In genomic region chr17:17007891-17008290, GRCh38 we compare ENCODE assay signal across 13 cellular contexts. TPM values are rescaled to one million over a fixed set of nuclear protein-coding genes. Genes with fewer than 3 reads are reported as not detected.
A peak's percentile ranks its signal among the peaks of the same experiment; 100 is the strongest.
DNase-seq lines count a peak whose midpoint lies in the region; ATAC-seq, FAIRE-seq and TF ChIP-seq lines count a peak whose summit lies in the region.
"Not testable (repeated sequence)": the region's sequence is repeated elsewhere in the genome, so short reads cannot be mapped to it uniquely, and the experiment has no call there.
"Had no signal": no experiment of that assay in that cellular context is flagged by ENCODE, and none has a peak within 500 bp of the region (broad histone marks: within the 10 kb centered on the region; RNA-seq: fewer than 3 reads in every experiment).

No MANE protein-coding gene starts in this region.

- DNase-seq in NCI-H510A (lab: John Stamatoyannopoulos, UW) (peak; percentile 45), SHP77 (lab: John Stamatoyannopoulos, UW) (peak; percentile 63 to 71), kidney tubule cell (ENCODE audit: low spot score) (peak; percentile 33), upper lobe of right lung (peak; percentile 38)
- not testable (repeated sequence) for DNase-seq in K562 (ENCODE audit: extremely low read depth in 1 of 4, low spot score in 3 of 4)

- H3K4me3 ChIP-seq in BLaER1 treated with 17β-estradiol and CSF1 and Interleukin-3, amounts not matched to agents 10 nM and 100 nM; K562; upper lobe of right lung: not testable (repeated sequence)

- not testable (repeated sequence) for H3K9ac ChIP-seq in BLaER1 treated with 17β-estradiol and CSF1 and Interleukin-3, amounts not matched to agents 10 nM and 100 nM; K562 (ENCODE audit: insufficient read depth in 1 of 2, low read depth in 2 of 2, low read length in 2 of 2)

- TF ChIP-seq POLR2A in K562 (conservative IDR thresholded peaks at IDR 0.05) = not testable (repeated sequence)

- no CpG with 5 or more reads among the region's 6 CpGs for WGBS in K562 (ENCODE audit: insufficient coverage, low coverage, missing lambda C conversion rate)

- not testable (repeated sequence) for TF ChIP-seq CTCF in K562 (IDR thresholded peaks at IDR 0.05 in 2 of 3, conservative IDR thresholded peaks at IDR 0.05 in 1 of 3; ENCODE audit: insufficient read depth in 2 of 3, low read depth in 1 of 3, low read length in 3 of 3); upper lobe of right lung (IDR thresholded peaks at IDR 0.05)

- in situ Hi-C loops in K562 (cut with MboI) = loop anchor here (10.0 kb wide), 1 partner anchor 117 kb away; no protein-coding TSS in a partner anchor

- H3K79me2 ChIP-seq in K562 (ENCODE audit: control insufficient read depth, insufficient read depth, low read length) = not testable (repeated sequence)

- POLR2A ChIA-PET in K562 (lab: Yijun Ruan, JAX) = not testable (repeated sequence)

- ATAC-seq in K562, upper lobe of right lung: not testable (repeated sequence)

- not testable (repeated sequence) for TF ChIP-seq RAD21 in Ishikawa (IDR thresholded peaks at IDR 0.05; ENCODE audit: low read depth); K562 (CRISPR knock-in tag; conservative IDR thresholded peaks at IDR 0.05 in 1 of 2, IDR thresholded peaks at IDR 0.05 in 1 of 2)

- not testable (repeated sequence) for H3K9me3 ChIP-seq in BLaER1 treated with 17β-estradiol and CSF1 and Interleukin-3, amounts not matched to agents 10 nM and 100 nM (replicated peaks in 1 of 11); K562 (replicated peaks; ENCODE audit: control insufficient read depth, insufficient read depth, low read depth, low read length); upper lobe of right lung

- not testable (repeated sequence) for H3K9me1 ChIP-seq in K562 (ENCODE audit: control insufficient read depth, insufficient read depth, low read length)

- peaks cover 5 to 77% (median 67%) of the 10 kb centered on the region in 10 experiments for H3K4me1 ChIP-seq in BLaER1 treated with 17β-estradiol and CSF1 and Interleukin-3, amounts not matched to agents 10 nM and 100 nM
- H3K4me1 ChIP-seq in K562 (replicated peaks in 1 of 2; ENCODE audit: control insufficient read depth in 2 of 2, insufficient read depth in 2 of 2, low read length in 2 of 2); upper lobe of right lung: not testable (repeated sequence)

- not testable (repeated sequence) for FAIRE-seq in K562 (lab: Jason Lieb, UNC)

- H3K27me3 ChIP-seq in BLaER1 treated with 17β-estradiol and CSF1 and Interleukin-3, amounts not matched to agents 10 nM and 100 nM = peaks cover 0 to 22% (median 0%) of the 10 kb centered on the region in 11 experiments; a peak in 2 of 22 replicates
- not testable (repeated sequence) for H3K27me3 ChIP-seq in K562 (ENCODE audit: control insufficient read depth in 2 of 2, insufficient read depth in 2 of 2, low read length in 2 of 2); upper lobe of right lung

- H2AFZ ChIP-seq in K562 (ENCODE audit: low read depth, low read length) = not testable (repeated sequence)

- BruUV-seq in K562 (replicated peaks; lab: Mats Ljungman, UMichigan) = not testable (repeated sequence)

- not testable (repeated sequence) for H3K36me3 ChIP-seq in BLaER1 treated with 17β-estradiol and CSF1 and Interleukin-3, amounts not matched to agents 10 nM and 100 nM; K562 (ENCODE audit: control insufficient read depth, insufficient read depth, low read length); upper lobe of right lung

- peak overlapping the region in 7 of 11 experiments; percentile 6 to 58 (median 44); a peak in 7 of 22 replicates for H3K4me2 ChIP-seq in BLaER1 treated with 17β-estradiol and CSF1 and Interleukin-3, amounts not matched to agents 10 nM and 100 nM
- not testable (repeated sequence) for H3K4me2 ChIP-seq in K562 (ENCODE audit: insufficient read depth, low read length)

- CTCF ChIA-PET in K562 (lab: Yijun Ruan, JAX; ENCODE audit: low intra/inter-chr PET ratio) = not testable (repeated sequence)

- not testable (repeated sequence) for TF ChIP-seq EP300 in Ishikawa (IDR thresholded peaks at IDR 0.05; ENCODE audit: borderline replicate concordance); K562 (IDR thresholded peaks at IDR 0.05; ENCODE audit: low read length)

- H3K27ac ChIP-seq in BLaER1 treated with 17β-estradiol and CSF1 and Interleukin-3, amounts not matched to agents 10 nM and 100 nM; K562 (ENCODE audit: extremely low read depth, low read depth, low read length); upper lobe of right lung: not testable (repeated sequence)

- intact Hi-C loops in K562 (cut with micrococcal nuclease) = not testable (repeated sequence)
- intact Hi-C loops in upper lobe of right lung (cut with DNase I) = loop anchor here (10.0 kb wide), 1 partner anchor 107 kb away; no protein-coding TSS in a partner anchor

- not testable (repeated sequence) for H4K20me1 ChIP-seq in BLaER1 treated with 17β-estradiol and CSF1 and Interleukin-3, amounts not matched to agents 10 nM and 100 nM; K562 (replicated peaks; ENCODE audit: control insufficient read depth, insufficient read depth, low read length)

TF ChIP-seq in Ishikawa, 13 proteins besides CTCF, POLR2A, EP300 and RAD21:
- TF ChIP-seq NFIC (IDR thresholded peaks at IDR 0.05) = peak; percentile 48; the same call in 1 of the 2 replicates

TF ChIP-seq in K562, 482 proteins besides CTCF, POLR2A, EP300 and RAD21:
- TF ChIP-seq NFIC (IDR thresholded peaks at IDR 0.05) = peak; percentile 52

RNA-seq across cellular contexts. Expression of gene MPRIP, which starts 34.4 kb away (rescaled TPM):
- 73.2 and 115 TPM in 2 replicates for total RNA-seq in K562 (2011; cell fraction: chromatin; rRNA removed; ENCODE audit: low replicate concordance)
- 49.1 and 50.7 TPM in 2 replicates for total RNA-seq in K562 (2011; cell fraction: nucleolus; rRNA removed)
- total RNA-seq in K562 (2011; cell fraction: nucleoplasm; rRNA removed) = 59.9 and 61.7 TPM in 2 replicates
- total RNA-seq in K562 (2014; rRNA removed) (49.0 and 70.2 TPM in 2 replicates), K562 (2014; rRNA removed; fragmentation: Illumina TruSeq; extraction: Trizol) (29.2 and 33.4 TPM in 2 replicates), K562 (2015; rRNA removed; fragmentation: Illumina TruSeq; extraction: Trizol) (41.3 and 41.8 TPM in 2 replicates), K562 (2021) (71.0 and 72.6 TPM in 2 replicates), upper lobe of right lung (333 TPM)
- polyA plus RNA-seq in K562 (2011; rRNA removed) (22.8 and 28.6 TPM in 2 replicates), K562 (2014; fragmentation: Illumina TruSeq; extraction: Trizol) (28.7 and 30.1 TPM in 2 replicates), K562 (2014; fragmentation: Nextera tagmentation; extraction: Ambion mirVana) (10 to 100 TPM; 10.0 to 10.1 TPM), K562 (2014; rRNA removed) (32.0 and 37.6 TPM in 2 replicates)
- polyA plus RNA-seq in K562 (2011; cell fraction: cytosol; rRNA removed) = 21.1 and 26.2 TPM in 2 replicates
- 35.5 and 45.4 TPM in 2 replicates for polyA plus RNA-seq in K562 (2011; cell fraction: nucleus; rRNA removed)
- polyA plus RNA-seq in K562 (2012) = 36.3 and 45.7 TPM in 2 replicates
- polyA minus RNA-seq in K562 (2011; rRNA and poly(A)+ RNA removed) = 30.8 and 32.1 TPM in 2 replicates
- 20.0 and 30.2 TPM in 2 replicates for polyA minus RNA-seq in K562 (2011; cell fraction: cytosol; rRNA and poly(A)+ RNA removed)
- 21.0 and 28.3 TPM in 2 replicates for polyA minus RNA-seq in K562 (2011; cell fraction: nucleus; rRNA and poly(A)+ RNA removed)

RNA-seq across cellular contexts. Expression of gene TNFRSF13B, which starts 36.0 kb away (rescaled TPM):
- not detected in 2 replicates for total RNA-seq in K562 (2011; cell fraction: chromatin; rRNA removed; ENCODE audit: low replicate concordance)
- not detected in 2 replicates for total RNA-seq in K562 (2011; cell fraction: nucleolus; rRNA removed)
- total RNA-seq in K562 (2011; cell fraction: nucleoplasm; rRNA removed) = not detected in 2 replicates
- total RNA-seq in K562 (2014; rRNA removed) (not detected in 2 replicates), K562 (2014; rRNA removed; fragmentation: Illumina TruSeq; extraction: Trizol) (not detected in 2 replicates), K562 (2015; rRNA removed; fragmentation: Illumina TruSeq; extraction: Trizol) (not detected in 2 replicates), K562 (2021) (0.31 TPM in 1 of 2 replicates, not detected in the other), upper lobe of right lung (not detected)
- polyA plus RNA-seq in K562 (2011; rRNA removed) (not detected in 2 replicates), K562 (2014; fragmentation: Illumina TruSeq; extraction: Trizol) (not detected in 2 replicates), K562 (2014; fragmentation: Nextera tagmentation; extraction: Ambion mirVana) (not detected), K562 (2014; rRNA removed) (not detected in 2 replicates)
- polyA plus RNA-seq in K562 (2011; cell fraction: cytosol; rRNA removed) = not detected in 2 replicates
- not detected in 2 replicates for polyA plus RNA-seq in K562 (2011; cell fraction: nucleus; rRNA removed)
- 0.11 TPM in 1 of 2 replicates, not detected in the other for polyA plus RNA-seq in K562 (2012)
- not detected in 2 replicates for polyA minus RNA-seq in K562 (2011; rRNA and poly(A)+ RNA removed)
- polyA minus RNA-seq in K562 (2011; cell fraction: cytosol; rRNA and poly(A)+ RNA removed) = not detected in 2 replicates
- not detected in 2 replicates for polyA minus RNA-seq in K562 (2011; cell fraction: nucleus; rRNA and poly(A)+ RNA removed)
- total RNA-seq: A172; Caco-2; CD8-positive, alpha-beta T cell; H4; HFFc6; HT1080 had no signal
